ENCODE assay signal across 8 cellular contexts in genomic region chr1:193058529-193059281, GRCh38. TPM values are rescaled to one million over a fixed set of nuclear protein-coding genes. Genes with fewer than 3 reads are reported as not detected.
DNase-seq lines count a peak whose midpoint lies in the region; ATAC-seq and TF ChIP-seq lines count a peak whose summit lies in the region.

No MANE protein-coding gene starts in this region.

- TF ChIP-seq CTCF in HL-60 (IDR thresholded peaks at IDR 0.05; ENCODE audit: insufficient read depth, low read length) (no peak), heart left ventricle (IDR thresholded peaks at IDR 0.05) (no peak)

- no peaks in the 10 kb centered on the region for H3K9me3 ChIP-seq in heart left ventricle

- 1% methylated on average over 18 to 37 of the region's 37 CpGs for WGBS in heart left ventricle, 4 donors

- peaks cover 9 to 52% (median 37%) of the 10 kb centered on the region in 12 donors for H3K4me1 ChIP-seq in heart left ventricle

- peak overlapping the region; percentile 92 for H3K27ac ChIP-seq in HL-60 (replicated peaks)
- H3K27ac ChIP-seq in heart left ventricle: peak overlapping the region; percentile 92 to 99 (median 96)

- DNase-seq in DMS53 (lab: John Stamatoyannopoulos, UW) (peak; percentile 84), HL-60 (ENCODE audit: low read depth in 1 of 2, low spot score in 1 of 2) (peak; percentile 48 to 77), SIG-M5 (lab: John Stamatoyannopoulos, UW) (peak; percentile 42), heart left ventricle (peak; percentile 8 to 61 (median 39)), renal cortical epithelial cell (ENCODE audit: low read depth) (peak; percentile 33), cortex of kidney (lab: John Stamatoyannopoulos, UW) (no peak)
- DNase-seq in activated naive CD4-positive, alpha-beta T cell (lab: John Stamatoyannopoulos, UW): peak; percentile 19 to 30 (median 24)

- H3K4me3 ChIP-seq in HL-60 (replicated peaks; ENCODE audit: insufficient read depth, low read length) (peak overlapping the region; percentile 86), heart left ventricle (peak overlapping the region; percentile 58 to 94 (median 84))

- H3K36me3 ChIP-seq in heart left ventricle: no peaks in the 10 kb centered on the region

- H3K27me3 ChIP-seq in HL-60 (ENCODE audit: insufficient read depth, poor library complexity, severe bottlenecking) (no peaks in the 10 kb centered on the region), heart left ventricle (no peaks in the 10 kb centered on the region)

- ATAC-seq in GM19467 (IDR thresholded peaks at IDR 0.05; ENCODE audit: unreplicated experiment): peak; percentile 47
- ATAC-seq in heart left ventricle: peak; percentile 2 to 18 (median 9)

- intact Hi-C loops in heart left ventricle (cut with DNase I): loop anchor here in 6 of 10 donors (1.0 to 10.0 kb wide), 5 partner anchors 46 to 64 kb away; partner anchors contain the start of genes CDC73 (in 5 of the 6) and GLRX2 (in 4 of the 6)

- TF ChIP-seq POLR2A in heart left ventricle (IDR thresholded peaks at IDR 0.05): no peak

RNA-seq across cellular contexts. Expression of gene UCHL5, which starts 0.5 kb away (rescaled TPM):
- total RNA-seq in heart left ventricle (10 to 100 TPM; 28.8 to 45.3 (median 37.1) TPM), renal cortical epithelial cell (25.0 and 60.8 TPM in 2 replicates)
- 10 to 100 TPM; 21.4 to 30.8 TPM for polyA plus RNA-seq in heart left ventricle

RNA-seq across cellular contexts. Expression of gene RO60, which starts 0.7 kb away (rescaled TPM):
- total RNA-seq in heart left ventricle (10 to 100 TPM; 48.3 to 67.7 (median 55.6) TPM), renal cortical epithelial cell (153 and 155 TPM in 2 replicates)
- polyA plus RNA-seq in heart left ventricle: 10 to 100 TPM in 1 of 2 donors, 1 to 10 TPM in 1; 5.9 to 20.5 TPM

RNA-seq across cellular contexts. Expression of gene GLRX2, which starts 46.5 kb away (rescaled TPM):
- total RNA-seq in heart left ventricle (100 to 1,000 TPM in 1 of 9 donors, 10 to 100 TPM in 8; 11.0 to 102 (median 28.5) TPM), renal cortical epithelial cell (12.0 and 15.2 TPM in 2 replicates)
- 10 to 100 TPM; 45.3 to 57.6 TPM for polyA plus RNA-seq in heart left ventricle
